In the genomic region with DNA sequence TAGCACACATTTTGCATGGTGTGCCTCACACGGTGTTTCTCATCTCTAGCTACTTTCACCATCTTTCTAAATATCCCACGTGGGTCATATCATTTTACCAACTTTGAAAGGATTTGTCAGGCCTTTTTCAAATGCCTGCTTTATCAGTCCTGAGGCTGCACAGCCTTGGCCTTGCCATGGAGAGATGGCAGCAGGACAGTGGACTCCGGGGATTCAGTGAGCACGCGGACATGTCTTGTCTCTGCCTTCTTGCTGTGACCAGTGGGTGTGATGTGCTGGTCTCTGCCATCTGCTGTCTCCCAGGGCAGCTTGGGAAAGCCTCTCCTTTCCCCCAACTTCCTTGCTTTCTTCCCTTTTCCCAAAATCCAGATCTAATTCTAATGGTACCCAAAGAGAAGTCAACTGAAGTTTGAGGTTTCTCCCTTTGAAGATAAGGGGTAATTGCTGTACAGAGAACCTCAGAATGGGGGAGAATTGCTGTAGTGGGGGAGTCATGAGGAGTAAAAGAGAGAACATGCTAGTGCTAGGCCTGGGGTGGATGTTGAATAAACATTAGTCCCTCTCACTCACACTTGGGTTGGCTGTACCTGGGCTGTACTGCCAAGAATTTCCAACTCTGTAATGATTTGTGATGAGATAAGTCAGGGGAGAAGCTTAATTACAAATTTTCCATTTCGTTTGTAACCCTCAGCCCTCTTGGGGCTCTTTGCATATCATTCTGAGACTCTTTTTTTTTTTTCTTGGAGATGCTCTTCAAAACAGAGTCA, we compare ENCODE assay signal across 15 cellular contexts.
DNase-seq lines count a peak whose midpoint lies in the region; ATAC-seq, FAIRE-seq and TF ChIP-seq lines count a peak whose summit lies in the region.
"Had no signal": no experiment of that assay in that cellular context is flagged by ENCODE, and none has a peak within 500 bp of the region (broad histone marks: within the 10 kb centered on the region; RNA-seq: fewer than 3 reads in every experiment).

No MANE protein-coding gene starts in this region.

- no peak for TF ChIP-seq EP300 in K562 (IDR thresholded peaks at IDR 0.05; ENCODE audit: low read length)

- peak; percentile 25 for ATAC-seq in activated CD8-positive, alpha-beta T cell treated with anti-CD3 and anti-CD28 coated beads for 36 hours
- no peak for ATAC-seq in activated CD8-positive, alpha-beta T cell treated with anti-CD3 and anti-CD28 coated beads, Interleukin-2, amount 10 ng/mL, durations not matched to agents 7 days and 5 days
- ATAC-seq in K562 (no peak), GM18517 (IDR thresholded peaks at IDR 0.05; ENCODE audit: unreplicated experiment) (no peak), aorta (ENCODE audit: low FRiP score) (no peak), HG03108 (IDR thresholded peaks at IDR 0.05; ENCODE audit: unreplicated experiment) (no peak)
- ATAC-seq in stimulated activated effector memory CD8-positive, alpha-beta T cell treated with anti-CD3 and anti-CD28 coated beads, Interleukin-12 subunit alpha, Interleukin-12 subunit beta, amount 100 ng/mL, for 72 hours: peak; percentile 29

- peak overlapping the region in 1 of 2 experiments; percentile 81; a peak in 1 of 4 replicates for H3K9ac ChIP-seq in K562 (ENCODE audit: insufficient read depth in 1 of 2, low read depth in 2 of 2, low read length in 2 of 2)

- H4K20me1 ChIP-seq in K562 (replicated peaks; ENCODE audit: control insufficient read depth, insufficient read depth, low read length): no peaks in the 10 kb centered on the region

- H3K27me3 Mint-ChIP-seq in activated CD8-positive, alpha-beta T cell treated with anti-CD3 and anti-CD28 coated beads for 36 hours: no peaks in the 10 kb centered on the region
- no peaks in the 10 kb centered on the region for H3K27me3 Mint-ChIP-seq in activated CD8-positive, alpha-beta T cell treated with anti-CD3 and anti-CD28 coated beads, Interleukin-2, amount 10 ng/mL, durations not matched to agents 7 days and 5 days (ENCODE audit: low read depth)
- H3K27me3 Mint-ChIP-seq: memory B cell had no signal

- no peak overlapping the region for H3K4me2 ChIP-seq in K562 (ENCODE audit: insufficient read depth, low read length)

- peaks cover 1% of the 10 kb centered on the region for H3K36me3 Mint-ChIP-seq in activated CD8-positive, alpha-beta T cell treated with anti-CD3 and anti-CD28 coated beads for 36 hours (ENCODE audit: low read depth)
- no peaks in the 10 kb centered on the region for H3K36me3 Mint-ChIP-seq in activated CD8-positive, alpha-beta T cell treated with anti-CD3 and anti-CD28 coated beads, Interleukin-2, amount 10 ng/mL, durations not matched to agents 7 days and 5 days (ENCODE audit: low read depth)
- H3K36me3 Mint-ChIP-seq in stimulated activated effector memory CD8-positive, alpha-beta T cell treated with anti-CD3 and anti-CD28 coated beads, Interleukin-12 subunit alpha, Interleukin-12 subunit beta, amount 100 ng/mL, for 72 hours: no peaks in the 10 kb centered on the region

- H3K27ac ChIP-seq in K562 (ENCODE audit: extremely low read depth, low read depth, low read length) (no peak overlapping the region), aorta (ENCODE audit: low read depth in 1 of 2, low read length in 2 of 2) (no peak overlapping the region)
- H3K27ac ChIP-seq: brain microvascular endothelial cell, skin epidermis, transverse colon had no signal

- peaks cover 9% of the 10 kb centered on the region; the same call in 2 of the 3 replicates for H3K36me3 ChIP-seq in K562 (ENCODE audit: control insufficient read depth, insufficient read depth, low read length)
- H3K36me3 ChIP-seq in aorta (ENCODE audit: control insufficient read depth in 1 of 2, insufficient read depth in 2 of 2, low read length in 1 of 2): no peaks in the 10 kb centered on the region
- H3K36me3 ChIP-seq: brain microvascular endothelial cell, transverse colon had no signal

- H2AFZ ChIP-seq in K562 (ENCODE audit: low read depth, low read length): no peak overlapping the region

- peaks cover 13 to 39% of the 10 kb centered on the region in 2 experiments for H3K4me1 ChIP-seq in K562 (replicated peaks in 1 of 2; ENCODE audit: control insufficient read depth in 2 of 2, insufficient read depth in 2 of 2, low read length in 2 of 2)
- H3K4me1 ChIP-seq in aorta (ENCODE audit: control insufficient read depth in 1 of 2, insufficient read depth in 2 of 2, low read length in 2 of 2): peaks cover 3 to 7% of the 10 kb centered on the region in 2 donors

- no peak overlapping the region for H3K4me3 Mint-ChIP-seq in activated CD8-positive, alpha-beta T cell treated with anti-CD3 and anti-CD28 coated beads for 36 hours
- H3K4me3 Mint-ChIP-seq in activated CD8-positive, alpha-beta T cell treated with anti-CD3 and anti-CD28 coated beads, Interleukin-2, amount 10 ng/mL, durations not matched to agents 7 days and 5 days: no peak overlapping the region
- H3K4me3 Mint-ChIP-seq in stimulated activated effector memory CD8-positive, alpha-beta T cell treated with anti-CD3 and anti-CD28 coated beads, Interleukin-12 subunit alpha, Interleukin-12 subunit beta, amount 100 ng/mL, for 72 hours: no peak overlapping the region

- no peaks in the 10 kb centered on the region for H3K9me1 ChIP-seq in K562 (ENCODE audit: control insufficient read depth, insufficient read depth, low read length)

- 82% methylated on average over 6 of the region's 6 CpGs for WGBS in K562 (ENCODE audit: insufficient coverage, low coverage, missing lambda C conversion rate)
- 78% methylated on average over 6 of the region's 6 CpGs for WGBS in aorta, 2 donors

- no peaks in the 10 kb centered on the region for H3K9me3 Mint-ChIP-seq in activated CD8-positive, alpha-beta T cell treated with anti-CD3 and anti-CD28 coated beads for 36 hours
- no peaks in the 10 kb centered on the region for H3K9me3 Mint-ChIP-seq in activated CD8-positive, alpha-beta T cell treated with anti-CD3 and anti-CD28 coated beads, Interleukin-2, amount 10 ng/mL, durations not matched to agents 7 days and 5 days (ENCODE audit: insufficient read depth)
- no peaks in the 10 kb centered on the region for H3K9me3 Mint-ChIP-seq in stimulated activated effector memory CD8-positive, alpha-beta T cell treated with anti-CD3 and anti-CD28 coated beads, Interleukin-12 subunit alpha, Interleukin-12 subunit beta, amount 100 ng/mL, for 72 hours
- H3K9me3 Mint-ChIP-seq: memory B cell had no signal

- no peak for TF ChIP-seq POLR2A in GM12892 (IDR thresholded peaks at IDR 0.05; ENCODE audit: low read depth, low read length)
- TF ChIP-seq POLR2A in K562 (conservative IDR thresholded peaks at IDR 0.05): no peak

- POLR2A ChIA-PET in activated CD8-positive, alpha-beta T cell treated with anti-CD3 and anti-CD28 coated beads for 36 hours (lab: Charles Lee): no interaction called here
- POLR2A ChIA-PET in activated CD8-positive, alpha-beta T cell treated with anti-CD3 and anti-CD28 coated beads, Interleukin-2, amount 10 ng/mL, durations not matched to agents 7 days and 5 days (lab: Charles Lee): no interaction called here
- POLR2A ChIA-PET in K562 (lab: Yijun Ruan, JAX): interaction anchor here (0.6 to 0.8 kb wide), 3 partner anchors 11 to 64 kb away, joined by 3 to 4 read pairs (median 3); no protein-coding TSS in a partner anchor

- BruUV-seq in K562 (replicated peaks; lab: Mats Ljungman, UMichigan): no TSS peak

- intact Hi-C loops in activated CD8-positive, alpha-beta T cell treated with anti-CD3 and anti-CD28 coated beads for 36 hours (cut with micrococcal nuclease): no loop called here
- intact Hi-C loops in K562 (cut with micrococcal nuclease): loop anchor here (1.0 to 2.0 kb wide), 3 partner anchors 18 to 100 kb away; partner anchors contain the start of gene GALNT2
- intact Hi-C loops in aorta (cut with DNase I): loop anchor here in 1 of 2 donors (5.0 kb wide), 1 partner anchor 319 kb away; no protein-coding TSS in a partner anchor

- FAIRE-seq in GM12892 (lab: Jason Lieb, UNC) (peak; percentile 80), K562 (lab: Jason Lieb, UNC) (peak; percentile 35)

- H3K27me3 ChIP-seq in K562 (ENCODE audit: control insufficient read depth in 2 of 2, insufficient read depth in 2 of 2, low read length in 2 of 2) (no peaks in the 10 kb centered on the region), aorta (ENCODE audit: control insufficient read depth in 1 of 2, insufficient read depth in 2 of 2, low read length in 1 of 2) (no peaks in the 10 kb centered on the region)
- H3K27me3 ChIP-seq: brain microvascular endothelial cell, transverse colon had no signal

- in situ Hi-C loops in K562 (cut with MboI): no loop called here

- peak overlapping the region; percentile 22 for H3K27ac Mint-ChIP-seq in activated CD8-positive, alpha-beta T cell treated with anti-CD3 and anti-CD28 coated beads for 36 hours
- no peak overlapping the region for H3K27ac Mint-ChIP-seq in activated CD8-positive, alpha-beta T cell treated with anti-CD3 and anti-CD28 coated beads, Interleukin-2, amount 10 ng/mL, durations not matched to agents 7 days and 5 days
- no peak overlapping the region for H3K27ac Mint-ChIP-seq in stimulated activated effector memory CD8-positive, alpha-beta T cell treated with anti-CD3 and anti-CD28 coated beads, Interleukin-12 subunit alpha, Interleukin-12 subunit beta, amount 100 ng/mL, for 72 hours
- H3K27ac Mint-ChIP-seq: memory B cell had no signal

- H3K9me3 ChIP-seq in K562 (replicated peaks; ENCODE audit: control insufficient read depth, insufficient read depth, low read depth, low read length) (peaks cover 4% of the 10 kb centered on the region; the same call in 1 of the 2 replicates), aorta (ENCODE audit: control insufficient read depth, low read length) (no peaks in the 10 kb centered on the region)
- H3K9me3 ChIP-seq: transverse colon had no signal

- H3K79me2 ChIP-seq in K562 (ENCODE audit: control insufficient read depth, insufficient read depth, low read length): peaks cover 95% of the 10 kb centered on the region

- CTCF ChIA-PET in activated CD8-positive, alpha-beta T cell treated with anti-CD3 and anti-CD28 coated beads for 36 hours (lab: Charles Lee): interaction anchor here (0.6 to 3.2 kb wide), 28 partner anchors 9 to 505 kb away, joined by 3 to 21 read pairs (median 4); no protein-coding TSS in a partner anchor
- CTCF ChIA-PET in activated CD8-positive, alpha-beta T cell treated with anti-CD3 and anti-CD28 coated beads, Interleukin-2, amount 10 ng/mL, durations not matched to agents 7 days and 5 days (lab: Charles Lee): interaction anchor here (0.6 to 3.7 kb wide), 31 partner anchors 8 to 516 kb away, joined by 3 to 20 read pairs (median 4); no protein-coding TSS in a partner anchor
- CTCF ChIA-PET in K562 (lab: Yijun Ruan, JAX; ENCODE audit: low intra/inter-chr PET ratio): interaction anchor here (1.1 kb wide), 1 partner anchor 452 kb away, joined by 3 read pairs; no protein-coding TSS in a partner anchor

- no peak for TF ChIP-seq RAD21 in K562 (CRISPR knock-in tag; conservative IDR thresholded peaks at IDR 0.05 in 1 of 2, IDR thresholded peaks at IDR 0.05 in 1 of 2)

- DNase-seq in activated CD8-positive, alpha-beta T cell treated with anti-CD3 and anti-CD28 coated beads for 36 hours: no peak
- no peak for DNase-seq in activated CD8-positive, alpha-beta T cell treated with anti-CD3 and anti-CD28 coated beads, Interleukin-2, amount 10 ng/mL, durations not matched to agents 7 days and 5 days
- DNase-seq in GM12892 (ENCODE audit: insufficient read length) (no peak), K562 (ENCODE audit: extremely low read depth in 1 of 4, low spot score in 3 of 4) (no peak), aorta (no peak)
- DNase-seq in stimulated activated effector memory CD8-positive, alpha-beta T cell treated with anti-CD3 and anti-CD28 coated beads, Interleukin-12 subunit alpha, Interleukin-12 subunit beta, amount 100 ng/mL, for 72 hours (ENCODE audit: low spot score in 2 of 2): no peak
- DNase-seq: GOT3, left colon, occipital lobe, transverse colon had no signal

- H3K4me1 Mint-ChIP-seq in activated CD8-positive, alpha-beta T cell treated with anti-CD3 and anti-CD28 coated beads for 36 hours (ENCODE audit: low read depth): peaks cover 41% of the 10 kb centered on the region
- H3K4me1 Mint-ChIP-seq in activated CD8-positive, alpha-beta T cell treated with anti-CD3 and anti-CD28 coated beads, Interleukin-2, amount 10 ng/mL, durations not matched to agents 7 days and 5 days (ENCODE audit: low read depth): peaks cover 26% of the 10 kb centered on the region
- H3K4me1 Mint-ChIP-seq in stimulated activated effector memory CD8-positive, alpha-beta T cell treated with anti-CD3 and anti-CD28 coated beads, Interleukin-12 subunit alpha, Interleukin-12 subunit beta, amount 100 ng/mL, for 72 hours: peaks cover 62% of the 10 kb centered on the region

- no peak for TF ChIP-seq CTCF in activated CD8-positive, alpha-beta T cell treated with anti-CD3 and anti-CD28 coated beads for 36 hours (IDR thresholded peaks at IDR 0.05)
- TF ChIP-seq CTCF in K562 (IDR thresholded peaks at IDR 0.05 in 2 of 3, conservative IDR thresholded peaks at IDR 0.05 in 1 of 3; ENCODE audit: insufficient read depth in 2 of 3, low read depth in 1 of 3, low read length in 3 of 3): no peak

- H3K4me3 ChIP-seq in K562 (no peak overlapping the region), aorta (ENCODE audit: low read length in 2 of 2) (no peak overlapping the region)
- H3K4me3 ChIP-seq: skin epidermis, transverse colon had no signal

Comparison
In these comparisons a context has a peak if more than half of its experiments do, and no peak if none do; other contexts are left out.
1. ATAC-seq: peak in activated CD8-positive, alpha-beta T cell treated with anti-CD3 and anti-CD28 coated beads for 36 hours (single experiment) and stimulated activated effector memory CD8-positive, alpha-beta T cell treated with anti-CD3 and anti-CD28 coated beads, Interleukin-12 subunit alpha, Interleukin-12 subunit beta, amount 100 ng/mL, for 72 hours (single experiment); none in activated CD8-positive, alpha-beta T cell treated with anti-CD3 and anti-CD28 coated beads, Interleukin-2, amount 10 ng/mL, durations not matched to agents 7 days and 5 days (single experiment), K562 (single experiment), GM18517 (single experiment), aorta (single experiment) and HG03108 (single experiment).